17 cellular contexts compared by ENCODE assay signal in the genomic region with DNA sequence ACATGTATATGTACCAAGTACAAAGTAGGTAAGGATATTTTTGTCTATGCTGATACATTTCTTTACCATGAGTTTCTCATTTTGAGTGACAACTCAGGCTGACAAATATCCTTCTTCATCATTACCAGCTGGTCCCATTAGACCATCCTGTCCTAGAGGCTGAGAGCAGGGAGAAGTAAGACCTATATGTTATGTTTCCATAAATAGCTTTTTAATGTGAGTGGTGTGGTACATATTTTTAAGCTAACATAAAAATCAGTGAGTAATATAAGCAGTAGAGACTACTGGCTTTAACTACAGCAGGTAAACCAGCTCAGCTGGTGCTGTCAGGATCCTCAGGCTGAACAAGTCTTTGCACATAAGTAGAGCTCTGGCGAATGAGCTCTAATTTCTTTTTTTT.
DNase-seq lines count a peak whose midpoint lies in the region; ATAC-seq and TF ChIP-seq lines count a peak whose summit lies in the region.
"Had no signal": no experiment of that assay in that cellular context is flagged by ENCODE, and none has a peak within 500 bp of the region (broad histone marks: within the 10 kb centered on the region; RNA-seq: fewer than 3 reads in every experiment).

No MANE protein-coding gene starts in this region.

- no peak overlapping the region for H3K27ac ChIP-seq in IMR-90 (ENCODE audit: insufficient read depth, low read length)
- H3K27ac ChIP-seq in epithelial cell of prostate = peak overlapping the region; percentile 30
- H3K27ac ChIP-seq in trophoblast cell (ENCODE audit: low read depth, low read length) = no peak overlapping the region
- H3K27ac ChIP-seq in spleen = no peak overlapping the region

- no peaks in the 10 kb centered on the region for H3K9me3 ChIP-seq in IMR-90 (ENCODE audit: control insufficient read depth, insufficient read depth, low read length)
- no peaks in the 10 kb centered on the region for H3K9me3 ChIP-seq in trophoblast cell (ENCODE audit: insufficient read depth, low read depth, low read length)
- no peaks in the 10 kb centered on the region for H3K9me3 ChIP-seq in spleen

- no peak overlapping the region for H2AK5ac ChIP-seq in IMR-90 (ENCODE audit: low read depth, low read length)
- no peak overlapping the region for H2AK5ac ChIP-seq in trophoblast cell (ENCODE audit: low read length)

- H3K9ac ChIP-seq in IMR-90 (ENCODE audit: low read depth, low read length) (no peak overlapping the region), trophoblast cell (ENCODE audit: low read length) (no peak overlapping the region)

- in situ Hi-C loops in IMR-90 (cut with MboI; ENCODE audit: low sequenced_read_pairs) = no loop called here

- H2AFZ ChIP-seq in IMR-90 (replicated peaks; ENCODE audit: low read length, poor library complexity) (no peak overlapping the region), trophoblast cell (ENCODE audit: insufficient read depth, low read length, poor library complexity) (no peak overlapping the region)

- H2BK15ac ChIP-seq in IMR-90 (ENCODE audit: low read depth, low read length) = no peak overlapping the region

- H3K36me3 ChIP-seq in IMR-90 (ENCODE audit: control insufficient read depth, insufficient read depth, low read length) = no peaks in the 10 kb centered on the region
- peaks cover 0 to 2% of the 10 kb centered on the region in 2 experiments for H3K36me3 ChIP-seq in trophoblast cell (ENCODE audit: control insufficient read depth in 1 of 2, insufficient read depth in 2 of 2, low read length in 2 of 2)
- no peaks in the 10 kb centered on the region for H3K36me3 ChIP-seq in spleen

- no peak overlapping the region for H3K14ac ChIP-seq in IMR-90 (replicated peaks; ENCODE audit: low read depth, low read length)
- H3K14ac ChIP-seq in trophoblast cell (ENCODE audit: low read length) = no peak overlapping the region

- H3K56ac ChIP-seq in IMR-90 (ENCODE audit: extremely low read depth, insufficient read depth, low read length) = no peak overlapping the region

- no peak overlapping the region for H3K23ac ChIP-seq in IMR-90 (ENCODE audit: low read depth, low read length)
- no peak overlapping the region for H3K23ac ChIP-seq in trophoblast cell (ENCODE audit: low read length)

- H3K18ac ChIP-seq in IMR-90 (ENCODE audit: low read depth, low read length) = no peak overlapping the region
- no peak overlapping the region for H3K18ac ChIP-seq in trophoblast cell (ENCODE audit: low read length)

- POLR2A ChIA-PET in IMR-90 (lab: Charles Lee; ENCODE audit: unreplicated experiment) = no interaction called here

- H4K5ac ChIP-seq in IMR-90 (ENCODE audit: low read depth, low read length) = no peak overlapping the region

- DNase-seq in IMR-90 (peak; percentile 5), epithelial cell of prostate (ENCODE audit: low read depth, low spot score) (peak; percentile 29), trophoblast cell (peak; percentile 20 to 27), C1 segment of cervical spinal cord (lab: John Stamatoyannopoulos, UW) (no peak), spleen (no peak), NCI-H748 treated with DMSO at 0.1 percent for 48 hours (lab: John Stamatoyannopoulos, UW) (no peak)
- DNase-seq: CD4-positive, alpha-beta memory T cell; DMS79 treated with DMSO at 0.1 percent for 48 hours; HFFc6; KG1; NCI-H1436 treated with DMSO at 0.1 percent for 48 hours; NCI-H2081; NCI-H510A; NCI-H82; SIG-M5; T-helper 17 cell had no signal

- no TSS peak for BruUV-seq in IMR-90 (replicated peaks; lab: Mats Ljungman, UMichigan)

- H3K27me3 ChIP-seq in IMR-90 (ENCODE audit: control insufficient read depth, insufficient read depth, low read length) (no peaks in the 10 kb centered on the region), trophoblast cell (ENCODE audit: insufficient read depth, low read length) (no peaks in the 10 kb centered on the region), spleen (replicated peaks in 1 of 7) (no peaks in the 10 kb centered on the region)

- TF ChIP-seq CTCF in IMR-90 (conservative IDR thresholded peaks at IDR 0.05; ENCODE audit: low read depth, low read length) (no peak), spleen (IDR thresholded peaks at IDR 0.05 in 8 of 11, conservative IDR thresholded peaks at IDR 0.05 in 3 of 11) (no peak)

- no peak overlapping the region for H2BK20ac ChIP-seq in IMR-90 (ENCODE audit: low read depth, low read length)

- H2BK5ac ChIP-seq in IMR-90 (ENCODE audit: low read depth, low read length, poor library complexity, severe bottlenecking) (no peak overlapping the region), trophoblast cell (ENCODE audit: low read depth, low read length, poor library complexity) (no peak overlapping the region)

- H4K8ac ChIP-seq in IMR-90 (ENCODE audit: low read depth in 2 of 2, low read length in 2 of 2) (no peak overlapping the region), trophoblast cell (ENCODE audit: low read depth, low read length) (no peak overlapping the region)

- no peak overlapping the region for H2BK12ac ChIP-seq in trophoblast cell (ENCODE audit: low read length)

- H3K4ac ChIP-seq in IMR-90 (ENCODE audit: low read depth, low read length) (no peak overlapping the region), trophoblast cell (ENCODE audit: low read depth, low read length) (no peak overlapping the region)

- dilution Hi-C loops in IMR-90 (cut with HindIII; ENCODE audit: low sequenced_read_pairs, unreplicated experiment) = no loop called here

- no peaks in the 10 kb centered on the region for H3K79me2 ChIP-seq in trophoblast cell (ENCODE audit: control insufficient read depth, insufficient read depth, low read length, poor library complexity)

- no CpG with 5 or more reads among the region's 1 CpG for WGBS in IMR-90 (ENCODE audit: extremely low coverage in 2 of 2, insufficient read length in 1 of 2), 2 experiments
- WGBS in trophoblast cell (ENCODE audit: extremely low coverage, insufficient coverage, insufficient read length) = no CpG with 5 or more reads among the region's 1 CpG
- 86 to 92% (median 89%) methylated on average over 1 of the region's 1 CpG for WGBS in spleen, 5 donors

- peaks cover 0 to 5% of the 10 kb centered on the region in 2 experiments; a peak in 1 of 4 replicates for H3K79me1 ChIP-seq in IMR-90 (ENCODE audit: low read depth in 1 of 2, low read length in 2 of 2)
- H3K79me1 ChIP-seq in trophoblast cell (ENCODE audit: low read length) = no peaks in the 10 kb centered on the region

- ATAC-seq in HG02610 (IDR thresholded peaks at IDR 0.05; ENCODE audit: unreplicated experiment) (peak; percentile 75), IMR-90 (ENCODE audit: low read depth) (no peak)
- ATAC-seq: T-helper 17 cell had no signal

- no peak for TF ChIP-seq POLR2A in IMR-90 (IDR thresholded peaks at IDR 0.05; ENCODE audit: low read depth, low read length)
- no peak for TF ChIP-seq POLR2A in spleen (IDR thresholded peaks at IDR 0.05)

- no peak for TF ChIP-seq RAD21 in IMR-90 (IDR thresholded peaks at IDR 0.05; ENCODE audit: low read length)

- no peak overlapping the region for H3K4me3 ChIP-seq in IMR-90 (ENCODE audit: insufficient read depth, low read depth, low read length)
- no peak overlapping the region for H3K4me3 ChIP-seq in trophoblast cell (ENCODE audit: low read depth, low read length)
- H3K4me3 ChIP-seq in spleen = no peak overlapping the region

- H2BK120ac ChIP-seq in IMR-90 (ENCODE audit: low read depth, low read length) (no peak overlapping the region), trophoblast cell (ENCODE audit: insufficient read depth, low read length, poor library complexity) (no peak overlapping the region)

- no peak overlapping the region for H2AK9ac ChIP-seq in IMR-90 (replicated peaks; ENCODE audit: low read depth, low read length, poor library complexity)

- H3K9me1 ChIP-seq in IMR-90 (ENCODE audit: insufficient read depth, low read length) = peaks cover 2% of the 10 kb centered on the region; the same call in 1 of the 2 replicates

- H3K4me2 ChIP-seq in IMR-90 (ENCODE audit: low read depth, low read length) = no peak overlapping the region
- no peak overlapping the region for H3K4me2 ChIP-seq in trophoblast cell (ENCODE audit: low read length)

- CTCF ChIA-PET in IMR-90 (lab: Yijun Ruan, JAX) = interaction anchor here (0.6 to 0.8 kb wide), 3 partner anchors 46 to 88 kb away, joined by 3 to 4 read pairs (median 3); no protein-coding TSS in a partner anchor

- no peaks in the 10 kb centered on the region for H3K4me1 ChIP-seq in IMR-90 (ENCODE audit: control insufficient read depth, insufficient read depth, low read length)
- H3K4me1 ChIP-seq in trophoblast cell (ENCODE audit: control insufficient read depth in 1 of 2, insufficient read depth in 2 of 2, low read length in 2 of 2) = peaks cover 0 to 2% of the 10 kb centered on the region in 2 experiments
- H3K4me1 ChIP-seq in spleen = no peaks in the 10 kb centered on the region

- no peak overlapping the region for H4K91ac ChIP-seq in IMR-90 (ENCODE audit: insufficient read depth, low read depth, low read length)
- no peak overlapping the region for H4K91ac ChIP-seq in trophoblast cell (ENCODE audit: low read depth, low read length)

- H4K12ac ChIP-seq in trophoblast cell (ENCODE audit: low read depth, low read length) = no peak overlapping the region

- no peaks in the 10 kb centered on the region for H4K20me1 ChIP-seq in IMR-90 (ENCODE audit: insufficient read depth, low read length)

- intact Hi-C loops in IMR-90 (cut with micrococcal nuclease) = no loop called here
- intact Hi-C loops in spleen (cut with DNase I; ENCODE audit: low total_unique reads) = no loop called here

TF ChIP-seq in IMR-90, 13 proteins besides CTCF, POLR2A, EP300 and RAD21 (continues in another document):
- TF ChIP-seq, protein P1, sequence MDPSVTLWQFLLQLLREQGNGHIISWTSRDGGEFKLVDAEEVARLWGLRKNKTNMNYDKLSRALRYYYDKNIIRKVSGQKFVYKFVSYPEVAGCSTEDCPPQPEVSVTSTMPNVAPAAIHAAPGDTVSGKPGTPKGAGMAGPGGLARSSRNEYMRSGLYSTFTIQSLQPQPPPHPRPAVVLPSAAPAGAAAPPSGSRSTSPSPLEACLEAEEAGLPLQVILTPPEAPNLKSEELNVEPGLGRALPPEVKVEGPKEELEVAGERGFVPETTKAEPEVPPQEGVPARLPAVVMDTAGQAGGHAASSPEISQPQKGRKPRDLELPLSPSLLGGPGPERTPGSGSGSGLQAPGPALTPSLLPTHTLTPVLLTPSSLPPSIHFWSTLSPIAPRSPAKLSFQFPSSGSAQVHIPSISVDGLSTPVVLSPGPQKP (IDR thresholded peaks at IDR 0.05; ENCODE audit: borderline replicate concordance, low read depth, low read length) = no peak
- TF ChIP-seq MAZ (IDR thresholded peaks at IDR 0.05; ENCODE audit: borderline replicate concordance, low read depth, low read length) = no peak
- TF ChIP-seq RCOR1 (IDR thresholded peaks at IDR 0.05; ENCODE audit: insufficient replicate concordance, low read length) = no peak
- TF ChIP-seq RFX5 (IDR thresholded peaks at IDR 0.05; ENCODE audit: low read depth, low read length) = no peak
- no peak for TF ChIP-seq MXI1 (IDR thresholded peaks at IDR 0.05; ENCODE audit: borderline replicate concordance, low read depth, low read length)
- no peak for TF ChIP-seq SMC3 (IDR thresholded peaks at IDR 0.05; ENCODE audit: low read depth, low read length)
- no peak for TF ChIP-seq CHD1 (IDR thresholded peaks at IDR 0.05; ENCODE audit: low read depth, low read length)
- no peak for TF ChIP-seq CEBPB (IDR thresholded peaks at IDR 0.05; ENCODE audit: low read depth, low read length)
- TF ChIP-seq MAFK (IDR thresholded peaks at IDR 0.05; ENCODE audit: low read depth, low read length) = no peak

Comparison
In these comparisons a context has a peak if more than half of its experiments do, and no peak if none do; other contexts are left out.
1. DNase-seq: peak in IMR-90 (single experiment), epithelial cell of prostate (single experiment) and trophoblast cell (2 of 2); none in C1 segment of cervical spinal cord (0 of 14), spleen (single experiment) and NCI-H748 treated with DMSO at 0.1 percent for 48 hours (single experiment).